In the genomic region with DNA sequence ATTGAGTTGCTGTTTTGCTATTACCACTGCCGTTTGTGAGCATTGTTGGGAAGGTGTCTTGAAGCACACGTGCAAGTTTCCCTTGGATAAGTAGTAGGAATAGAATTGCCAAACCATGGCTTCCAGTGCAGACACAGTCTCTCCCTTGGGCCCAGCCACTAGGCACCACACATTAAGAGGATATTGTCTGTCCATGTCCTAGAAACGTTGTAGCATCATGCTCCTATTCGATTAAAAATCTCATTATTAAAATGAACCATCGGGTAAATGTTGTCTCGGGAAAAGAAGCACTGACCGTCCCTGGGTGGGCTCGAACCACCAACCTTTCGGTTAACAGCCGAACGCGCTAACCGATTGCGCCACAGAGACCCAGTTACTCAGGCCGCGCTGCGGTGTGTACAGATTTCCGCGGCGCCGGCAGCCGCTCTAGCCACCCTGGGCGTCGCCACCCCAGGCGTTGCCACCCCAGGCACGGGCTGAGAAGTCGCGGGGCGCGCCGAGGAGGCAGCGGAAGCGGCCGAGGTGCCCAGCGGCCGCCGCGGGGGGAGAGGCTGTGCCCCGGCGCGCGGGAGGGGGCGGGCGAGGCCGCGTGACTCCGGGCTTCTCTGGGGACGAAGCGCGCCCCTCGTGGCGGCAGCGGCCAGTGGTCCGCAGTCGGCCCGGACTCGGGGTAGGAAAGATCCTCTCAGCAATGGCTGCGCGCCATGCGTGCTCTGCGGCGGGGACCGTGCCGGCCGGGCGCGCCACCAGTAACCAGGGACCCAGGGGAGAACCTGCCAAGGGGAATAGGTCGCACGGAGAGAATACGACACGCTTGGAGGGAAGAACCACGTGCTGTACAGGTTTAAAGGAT, we compare ENCODE assay signal across 1 cellular context.
TF ChIP-seq lines count a peak whose summit lies in the region.

No MANE protein-coding gene starts in this region.

TF ChIP-seq in HepG2, 621 proteins besides CTCF, POLR2A, EP300 and RAD21 (continued from another document and continues in another):
- TF ChIP-seq, protein P1, sequence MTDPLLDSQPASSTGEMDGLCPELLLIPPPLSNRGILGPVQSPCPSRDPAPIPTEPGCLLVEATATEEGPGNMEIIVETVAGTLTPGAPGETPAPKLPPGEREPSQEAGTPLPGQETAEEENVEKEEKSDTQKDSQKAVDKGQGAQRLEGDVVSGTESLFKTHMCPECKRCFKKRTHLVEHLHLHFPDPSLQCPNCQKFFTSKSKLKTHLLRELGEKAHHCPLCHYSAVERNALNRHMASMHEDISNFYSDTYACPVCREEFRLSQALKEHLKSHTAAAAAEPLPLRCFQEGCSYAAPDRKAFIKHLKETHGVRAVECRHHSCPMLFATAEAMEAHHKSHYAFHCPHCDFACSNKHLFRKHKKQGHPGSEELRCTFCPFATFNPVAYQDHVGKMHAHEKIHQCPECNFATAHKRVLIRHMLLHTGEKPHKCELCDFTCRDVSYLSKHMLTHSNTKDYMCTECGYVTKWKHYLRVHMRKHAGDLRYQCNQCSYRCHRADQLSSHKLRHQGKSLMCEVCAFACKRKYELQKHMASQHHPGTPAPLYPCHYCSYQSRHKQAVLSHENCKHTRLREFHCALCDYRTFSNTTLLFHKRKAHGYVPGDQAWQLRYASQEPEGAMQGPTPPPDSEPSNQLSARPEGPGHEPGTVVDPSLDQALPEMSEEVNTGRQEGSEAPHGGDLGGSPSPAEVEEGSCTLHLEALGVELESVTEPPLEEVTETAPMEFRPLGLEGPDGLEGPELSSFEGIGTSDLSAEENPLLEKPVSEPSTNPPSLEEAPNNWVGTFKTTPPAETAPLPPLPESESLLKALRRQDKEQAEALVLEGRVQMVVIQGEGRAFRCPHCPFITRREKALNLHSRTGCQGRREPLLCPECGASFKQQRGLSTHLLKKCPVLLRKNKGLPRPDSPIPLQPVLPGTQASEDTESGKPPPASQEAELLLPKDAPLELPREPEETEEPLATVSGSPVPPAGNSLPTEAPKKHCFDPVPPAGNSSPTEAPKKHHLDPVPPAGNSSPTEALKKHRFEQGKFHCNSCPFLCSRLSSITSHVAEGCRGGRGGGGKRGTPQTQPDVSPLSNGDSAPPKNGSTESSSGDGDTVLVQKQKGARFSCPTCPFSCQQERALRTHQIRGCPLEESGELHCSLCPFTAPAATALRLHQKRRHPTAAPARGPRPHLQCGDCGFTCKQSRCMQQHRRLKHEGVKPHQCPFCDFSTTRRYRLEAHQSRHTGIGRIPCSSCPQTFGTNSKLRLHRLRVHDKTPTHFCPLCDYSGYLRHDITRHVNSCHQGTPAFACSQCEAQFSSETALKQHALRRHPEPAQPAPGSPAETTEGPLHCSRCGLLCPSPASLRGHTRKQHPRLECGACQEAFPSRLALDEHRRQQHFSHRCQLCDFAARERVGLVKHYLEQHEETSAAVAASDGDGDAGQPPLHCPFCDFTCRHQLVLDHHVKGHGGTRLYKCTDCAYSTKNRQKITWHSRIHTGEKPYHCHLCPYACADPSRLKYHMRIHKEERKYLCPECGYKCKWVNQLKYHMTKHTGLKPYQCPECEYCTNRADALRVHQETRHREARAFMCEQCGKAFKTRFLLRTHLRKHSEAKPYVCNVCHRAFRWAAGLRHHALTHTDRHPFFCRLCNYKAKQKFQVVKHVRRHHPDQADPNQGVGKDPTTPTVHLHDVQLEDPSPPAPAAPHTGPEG (CRISPR knock-in tag; IDR thresholded peaks at IDR 0.05) = no peak
- TF ChIP-seq ZFP82 (CRISPR knock-in tag; IDR thresholded peaks at IDR 0.05; ENCODE audit: borderline replicate concordance) (no peak), HOXA5 (CRISPR knock-in tag; IDR thresholded peaks at IDR 0.05) (no peak; the same call in 1 of the 2 replicates), ZNF296 (CRISPR knock-in tag; conservative IDR thresholded peaks at IDR 0.05) (no peak), ZNF430 (CRISPR knock-in tag; IDR thresholded peaks at IDR 0.05) (no peak), SRSF1 (optimal IDR thresholded peaks at IDR 0.05; ENCODE audit: low read depth, low read length) (peak; percentile 18), ZNF34 (CRISPR knock-in tag; IDR thresholded peaks at IDR 0.05; ENCODE audit: borderline replicate concordance) (peak; percentile 71; the same call in 1 of the 2 replicates), YEATS2 (CRISPR knock-in tag; IDR thresholded peaks at IDR 0.05; ENCODE audit: borderline replicate concordance) (no peak; the same call in 1 of the 2 replicates), KLF13 (CRISPR knock-in tag; IDR thresholded peaks at IDR 0.05) (no peak), DPF2 (CRISPR knock-in tag; IDR thresholded peaks at IDR 0.05; ENCODE audit: borderline replicate concordance, low read depth) (no peak), MYC (CRISPR knock-in tag; IDR thresholded peaks at IDR 0.05; ENCODE audit: borderline replicate concordance) (peak; percentile 89), MXD4 (CRISPR knock-in tag; IDR thresholded peaks at IDR 0.05) (no peak), ZNF790 (CRISPR knock-in tag; IDR thresholded peaks at IDR 0.05; ENCODE audit: borderline replicate concordance) (no peak; the same call in 1 of the 2 replicates), ZNF713 (CRISPR knock-in tag; IDR thresholded peaks at IDR 0.05) (no peak), FIP1L1 (IDR thresholded peaks at IDR 0.05; ENCODE audit: borderline replicate concordance, insufficient read depth, low read depth, low read length) (no peak), SMAD9 (CRISPR knock-in tag; IDR thresholded peaks at IDR 0.05) (no peak), PCBP2 (optimal IDR thresholded peaks at IDR 0.05; ENCODE audit: low read depth, low read length, poor library complexity, severe bottlenecking) (no peak), ZFYVE20 (CRISPR knock-in tag; IDR thresholded peaks at IDR 0.05; ENCODE audit: borderline replicate concordance, low read depth) (peak; percentile 37; the same call in 1 of the 2 replicates), ZNF777 (CRISPR knock-in tag; IDR thresholded peaks at IDR 0.05) (no peak), NR3C1 (CRISPR knock-in tag; IDR thresholded peaks at IDR 0.05) (no peak), MIER3 (CRISPR knock-in tag; IDR thresholded peaks at IDR 0.05; ENCODE audit: borderline replicate concordance) (peak; percentile 50; the same call in 1 of the 2 replicates), FOXO1 (CRISPR knock-in tag; IDR thresholded peaks at IDR 0.05) (no peak; the same call in 1 of the 2 replicates), ZNF776 (CRISPR knock-in tag; IDR thresholded peaks at IDR 0.05) (0 out of 2 replicates have a peak, but pooled peaks have one; percentile 75), ZNF10 (CRISPR knock-in tag; IDR thresholded peaks at IDR 0.05; ENCODE audit: borderline replicate concordance, low read depth) (no peak)
- TF ChIP-seq, protein P2, sequence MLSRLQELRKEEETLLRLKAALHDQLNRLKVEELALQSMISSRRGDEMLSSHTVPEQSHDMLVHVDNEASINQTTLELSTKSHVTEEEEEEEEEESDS (CRISPR knock-in tag; IDR thresholded peaks at IDR 0.05; ENCODE audit: borderline replicate concordance) = no peak
- TF ChIP-seq, protein P3, sequence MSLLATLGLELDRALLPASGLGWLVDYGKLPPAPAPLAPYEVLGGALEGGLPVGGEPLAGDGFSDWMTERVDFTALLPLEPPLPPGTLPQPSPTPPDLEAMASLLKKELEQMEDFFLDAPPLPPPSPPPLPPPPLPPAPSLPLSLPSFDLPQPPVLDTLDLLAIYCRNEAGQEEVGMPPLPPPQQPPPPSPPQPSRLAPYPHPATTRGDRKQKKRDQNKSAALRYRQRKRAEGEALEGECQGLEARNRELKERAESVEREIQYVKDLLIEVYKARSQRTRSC (CRISPR knock-in tag; IDR thresholded peaks at IDR 0.05; ENCODE audit: low read depth) = 0 out of 2 replicates have a peak, but pooled peaks have one; percentile 63
- TF ChIP-seq, protein P4, sequence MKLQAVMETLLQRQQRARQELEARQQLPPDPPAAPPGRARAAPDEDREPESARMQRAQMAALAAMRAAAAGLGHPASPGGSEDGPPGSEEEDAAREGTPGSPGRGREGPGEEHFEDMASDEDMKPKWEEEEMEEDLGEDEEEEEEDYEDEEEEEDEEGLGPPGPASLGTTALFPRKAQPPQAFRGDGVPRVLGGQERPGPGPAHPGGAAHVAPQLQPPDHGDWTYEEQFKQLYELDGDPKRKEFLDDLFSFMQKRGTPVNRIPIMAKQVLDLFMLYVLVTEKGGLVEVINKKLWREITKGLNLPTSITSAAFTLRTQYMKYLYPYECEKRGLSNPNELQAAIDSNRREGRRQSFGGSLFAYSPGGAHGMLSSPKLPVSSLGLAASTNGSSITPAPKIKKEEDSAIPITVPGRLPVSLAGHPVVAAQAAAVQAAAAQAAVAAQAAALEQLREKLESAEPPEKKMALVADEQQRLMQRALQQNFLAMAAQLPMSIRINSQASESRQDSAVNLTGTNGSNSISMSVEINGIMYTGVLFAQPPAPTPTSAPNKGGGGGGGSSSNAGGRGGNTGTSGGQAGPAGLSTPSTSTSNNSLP (IDR thresholded peaks at IDR 0.05; ENCODE audit: low read depth, low read length) = no peak; the same call in 1 of the 2 replicates
- TF ChIP-seq, protein P5, sequence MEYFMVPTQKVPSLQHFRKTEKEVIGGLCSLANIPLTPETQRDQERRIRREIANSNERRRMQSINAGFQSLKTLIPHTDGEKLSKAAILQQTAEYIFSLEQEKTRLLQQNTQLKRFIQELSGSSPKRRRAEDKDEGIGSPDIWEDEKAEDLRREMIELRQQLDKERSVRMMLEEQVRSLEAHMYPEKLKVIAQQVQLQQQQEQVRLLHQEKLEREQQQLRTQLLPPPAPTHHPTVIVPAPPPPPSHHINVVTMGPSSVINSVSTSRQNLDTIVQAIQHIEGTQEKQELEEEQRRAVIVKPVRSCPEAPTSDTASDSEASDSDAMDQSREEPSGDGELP (IDR thresholded peaks at IDR 0.05; ENCODE audit: borderline replicate concordance, low read depth) = no peak
- TF ChIP-seq, protein P6, sequence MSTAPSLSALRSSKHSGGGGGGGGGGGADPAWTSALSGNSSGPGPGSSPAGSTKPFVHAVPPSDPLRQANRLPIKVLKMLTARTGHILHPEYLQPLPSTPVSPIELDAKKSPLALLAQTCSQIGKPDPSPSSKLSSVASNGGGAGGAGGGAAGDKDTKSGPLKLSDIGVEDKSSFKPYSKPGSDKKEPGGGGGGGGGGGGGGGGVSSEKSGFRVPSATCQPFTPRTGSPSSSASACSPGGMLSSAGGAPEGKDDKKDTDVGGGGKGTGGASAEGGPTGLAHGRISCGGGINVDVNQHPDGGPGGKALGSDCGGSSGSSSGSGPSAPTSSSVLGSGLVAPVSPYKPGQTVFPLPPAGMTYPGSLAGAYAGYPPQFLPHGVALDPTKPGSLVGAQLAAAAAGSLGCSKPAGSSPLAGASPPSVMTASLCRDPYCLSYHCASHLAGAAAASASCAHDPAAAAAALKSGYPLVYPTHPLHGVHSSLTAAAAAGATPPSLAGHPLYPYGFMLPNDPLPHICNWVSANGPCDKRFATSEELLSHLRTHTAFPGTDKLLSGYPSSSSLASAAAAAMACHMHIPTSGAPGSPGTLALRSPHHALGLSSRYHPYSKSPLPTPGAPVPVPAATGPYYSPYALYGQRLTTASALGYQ (CRISPR knock-in tag; IDR thresholded peaks at IDR 0.05) = no peak
- TF ChIP-seq, protein P7, sequence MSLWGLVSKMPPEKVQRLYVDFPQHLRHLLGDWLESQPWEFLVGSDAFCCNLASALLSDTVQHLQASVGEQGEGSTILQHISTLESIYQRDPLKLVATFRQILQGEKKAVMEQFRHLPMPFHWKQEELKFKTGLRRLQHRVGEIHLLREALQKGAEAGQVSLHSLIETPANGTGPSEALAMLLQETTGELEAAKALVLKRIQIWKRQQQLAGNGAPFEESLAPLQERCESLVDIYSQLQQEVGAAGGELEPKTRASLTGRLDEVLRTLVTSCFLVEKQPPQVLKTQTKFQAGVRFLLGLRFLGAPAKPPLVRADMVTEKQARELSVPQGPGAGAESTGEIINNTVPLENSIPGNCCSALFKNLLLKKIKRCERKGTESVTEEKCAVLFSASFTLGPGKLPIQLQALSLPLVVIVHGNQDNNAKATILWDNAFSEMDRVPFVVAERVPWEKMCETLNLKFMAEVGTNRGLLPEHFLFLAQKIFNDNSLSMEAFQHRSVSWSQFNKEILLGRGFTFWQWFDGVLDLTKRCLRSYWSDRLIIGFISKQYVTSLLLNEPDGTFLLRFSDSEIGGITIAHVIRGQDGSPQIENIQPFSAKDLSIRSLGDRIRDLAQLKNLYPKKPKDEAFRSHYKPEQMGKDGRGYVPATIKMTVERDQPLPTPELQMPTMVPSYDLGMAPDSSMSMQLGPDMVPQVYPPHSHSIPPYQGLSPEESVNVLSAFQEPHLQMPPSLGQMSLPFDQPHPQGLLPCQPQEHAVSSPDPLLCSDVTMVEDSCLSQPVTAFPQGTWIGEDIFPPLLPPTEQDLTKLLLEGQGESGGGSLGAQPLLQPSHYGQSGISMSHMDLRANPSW (CRISPR knock-in tag; IDR thresholded peaks at IDR 0.05; ENCODE audit: borderline replicate concordance) = no peak
- TF ChIP-seq, protein P8, sequence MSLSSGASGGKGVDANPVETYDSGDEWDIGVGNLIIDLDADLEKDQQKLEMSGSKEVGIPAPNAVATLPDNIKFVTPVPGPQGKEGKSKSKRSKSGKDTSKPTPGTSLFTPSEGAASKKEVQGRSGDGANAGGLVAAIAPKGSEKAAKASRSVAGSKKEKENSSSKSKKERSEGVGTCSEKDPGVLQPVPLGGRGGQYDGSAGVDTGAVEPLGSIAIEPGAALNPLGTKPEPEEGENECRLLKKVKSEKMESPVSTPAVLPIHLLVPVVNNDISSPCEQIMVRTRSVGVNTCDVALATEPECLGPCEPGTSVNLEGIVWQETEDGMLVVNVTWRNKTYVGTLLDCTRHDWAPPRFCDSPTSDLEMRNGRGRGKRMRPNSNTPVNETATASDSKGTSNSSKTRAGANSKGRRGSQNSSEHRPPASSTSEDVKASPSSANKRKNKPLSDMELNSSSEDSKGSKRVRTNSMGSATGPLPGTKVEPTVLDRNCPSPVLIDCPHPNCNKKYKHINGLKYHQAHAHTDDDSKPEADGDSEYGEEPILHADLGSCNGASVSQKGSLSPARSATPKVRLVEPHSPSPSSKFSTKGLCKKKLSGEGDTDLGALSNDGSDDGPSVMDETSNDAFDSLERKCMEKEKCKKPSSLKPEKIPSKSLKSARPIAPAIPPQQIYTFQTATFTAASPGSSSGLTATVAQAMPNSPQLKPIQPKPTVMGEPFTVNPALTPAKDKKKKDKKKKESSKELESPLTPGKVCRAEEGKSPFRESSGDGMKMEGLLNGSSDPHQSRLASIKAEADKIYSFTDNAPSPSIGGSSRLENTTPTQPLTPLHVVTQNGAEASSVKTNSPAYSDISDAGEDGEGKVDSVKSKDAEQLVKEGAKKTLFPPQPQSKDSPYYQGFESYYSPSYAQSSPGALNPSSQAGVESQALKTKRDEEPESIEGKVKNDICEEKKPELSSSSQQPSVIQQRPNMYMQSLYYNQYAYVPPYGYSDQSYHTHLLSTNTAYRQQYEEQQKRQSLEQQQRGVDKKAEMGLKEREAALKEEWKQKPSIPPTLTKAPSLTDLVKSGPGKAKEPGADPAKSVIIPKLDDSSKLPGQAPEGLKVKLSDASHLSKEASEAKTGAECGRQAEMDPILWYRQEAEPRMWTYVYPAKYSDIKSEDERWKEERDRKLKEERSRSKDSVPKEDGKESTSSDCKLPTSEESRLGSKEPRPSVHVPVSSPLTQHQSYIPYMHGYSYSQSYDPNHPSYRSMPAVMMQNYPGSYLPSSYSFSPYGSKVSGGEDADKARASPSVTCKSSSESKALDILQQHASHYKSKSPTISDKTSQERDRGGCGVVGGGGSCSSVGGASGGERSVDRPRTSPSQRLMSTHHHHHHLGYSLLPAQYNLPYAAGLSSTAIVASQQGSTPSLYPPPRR (CRISPR knock-in tag; IDR thresholded peaks at IDR 0.05; ENCODE audit: borderline replicate concordance) = no peak
- TF ChIP-seq, protein P9, sequence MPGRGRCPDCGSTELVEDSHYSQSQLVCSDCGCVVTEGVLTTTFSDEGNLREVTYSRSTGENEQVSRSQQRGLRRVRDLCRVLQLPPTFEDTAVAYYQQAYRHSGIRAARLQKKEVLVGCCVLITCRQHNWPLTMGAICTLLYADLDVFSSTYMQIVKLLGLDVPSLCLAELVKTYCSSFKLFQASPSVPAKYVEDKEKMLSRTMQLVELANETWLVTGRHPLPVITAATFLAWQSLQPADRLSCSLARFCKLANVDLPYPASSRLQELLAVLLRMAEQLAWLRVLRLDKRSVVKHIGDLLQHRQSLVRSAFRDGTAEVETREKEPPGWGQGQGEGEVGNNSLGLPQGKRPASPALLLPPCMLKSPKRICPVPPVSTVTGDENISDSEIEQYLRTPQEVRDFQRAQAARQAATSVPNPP (CRISPR knock-in tag; IDR thresholded peaks at IDR 0.05) = peak; percentile 41; the same call in 1 of the 2 replicates
